Comparison of ENCODE assay signal across 9 cellular contexts in genomic region chr11:69443138-69443967, GRCh38. TPM values are rescaled to one million over a fixed set of nuclear protein-coding genes. Genes with fewer than 3 reads are reported as not detected.
DNase-seq lines count a peak whose midpoint lies in the region; ATAC-seq lines count a peak whose summit lies in the region.
"Had no signal": no experiment of that assay in that cellular context is flagged by ENCODE, and none has a peak within 500 bp of the region (broad histone marks: within the 10 kb centered on the region; RNA-seq: fewer than 3 reads in every experiment).

No MANE protein-coding gene starts in this region.

- H3K4me1 ChIP-seq in ectodermal cell (ENCODE audit: control insufficient read depth, insufficient read depth, low read length) = peaks cover 30% of the 10 kb centered on the region

- H3K4me3 ChIP-seq in ectodermal cell (ENCODE audit: insufficient read depth, low read depth, low read length) = peak overlapping the region; percentile 1

- peak; percentile 70 for ATAC-seq in HG02973 (IDR thresholded peaks at IDR 0.05; ENCODE audit: unreplicated experiment)
- peak; percentile 98 for ATAC-seq in activated CD8-positive, alpha-beta T cell treated with anti-CD3 and anti-CD28 coated beads, Interleukin-2, amount 10 ng/mL, durations not matched to agents 7 days and 5 days

- no peaks in the 10 kb centered on the region for H3K36me3 ChIP-seq in ectodermal cell (ENCODE audit: control insufficient read depth, insufficient read depth, low read length)

- H3K4me1 Mint-ChIP-seq in activated CD8-positive, alpha-beta T cell treated with anti-CD3 and anti-CD28 coated beads, Interleukin-2, amount 10 ng/mL, durations not matched to agents 7 days and 5 days (ENCODE audit: low read depth) = peaks cover 16% of the 10 kb centered on the region

- H3K27ac ChIP-seq in ectodermal cell (ENCODE audit: insufficient read depth, low read depth, low read length, poor library complexity, severe bottlenecking) = no peak overlapping the region

- peak overlapping the region; percentile 43 for H3K27ac Mint-ChIP-seq in activated CD8-positive, alpha-beta T cell treated with anti-CD3 and anti-CD28 coated beads, Interleukin-2, amount 10 ng/mL, durations not matched to agents 7 days and 5 days

- CTCF ChIA-PET in activated CD8-positive, alpha-beta T cell treated with anti-CD3 and anti-CD28 coated beads, Interleukin-2, amount 10 ng/mL, durations not matched to agents 7 days and 5 days (lab: Charles Lee) = no interaction called here

- H3K9me3 Mint-ChIP-seq in activated CD8-positive, alpha-beta T cell treated with anti-CD3 and anti-CD28 coated beads, Interleukin-2, amount 10 ng/mL, durations not matched to agents 7 days and 5 days (ENCODE audit: insufficient read depth) = no peaks in the 10 kb centered on the region

- DNase-seq in NCI-H2081 (lab: John Stamatoyannopoulos, UW) (peak; percentile 19 to 70), NCI-H2081 treated with DMSO at 0.1 percent for 48 hours (lab: John Stamatoyannopoulos, UW) (no peak), NCI-H526 (lab: John Stamatoyannopoulos, UW) (peak; percentile 74 to 96), medulla oblongata (ENCODE audit: extremely low spot score) (peak; percentile 90)
- peak; percentile 84 for DNase-seq in activated CD8-positive, alpha-beta T cell treated with anti-CD3 and anti-CD28 coated beads, Interleukin-2, amount 10 ng/mL, durations not matched to agents 7 days and 5 days
- DNase-seq in stimulated activated CD8-positive, alpha-beta memory T cell treated with anti-CD3 and anti-CD28 coated beads, Interleukin-12 subunit alpha, Interleukin-12 subunit beta, amount 100 ng/mL, for 1 hour (ENCODE audit: low read depth) = peak; percentile 32
- DNase-seq: DND-41 had no signal

- H3K36me3 Mint-ChIP-seq in activated CD8-positive, alpha-beta T cell treated with anti-CD3 and anti-CD28 coated beads, Interleukin-2, amount 10 ng/mL, durations not matched to agents 7 days and 5 days (ENCODE audit: low read depth) = no peaks in the 10 kb centered on the region

- no peaks in the 10 kb centered on the region for H3K9me3 ChIP-seq in ectodermal cell (ENCODE audit: control insufficient read depth, low read length)

- H3K27me3 Mint-ChIP-seq in activated CD8-positive, alpha-beta T cell treated with anti-CD3 and anti-CD28 coated beads, Interleukin-2, amount 10 ng/mL, durations not matched to agents 7 days and 5 days (ENCODE audit: low read depth) = peaks cover 4% of the 10 kb centered on the region

- H3K4me3 Mint-ChIP-seq in activated CD8-positive, alpha-beta T cell treated with anti-CD3 and anti-CD28 coated beads, Interleukin-2, amount 10 ng/mL, durations not matched to agents 7 days and 5 days = peak overlapping the region; percentile 17

- H3K27me3 ChIP-seq in ectodermal cell (ENCODE audit: control insufficient read depth, insufficient read depth, low read length, poor library complexity, severe bottlenecking) = peaks cover 16% of the 10 kb centered on the region

- POLR2A ChIA-PET in activated CD8-positive, alpha-beta T cell treated with anti-CD3 and anti-CD28 coated beads, Interleukin-2, amount 10 ng/mL, durations not matched to agents 7 days and 5 days (lab: Charles Lee) = no interaction called here

- 3 to 5% methylated on average over 48 of the region's 48 CpGs for WGBS in ectodermal cell, 2 experiments

RNA-seq across cellular contexts. Expression of gene LINC01488, which starts 38.1 kb away (rescaled TPM):
- total RNA-seq in activated CD8-positive, alpha-beta T cell treated with anti-CD3 and anti-CD28 coated beads, Interleukin-2, amount 10 ng/mL, durations not matched to agents 7 days and 5 days = not detected
- not detected for polyA plus RNA-seq in ectodermal cell (2013, experiment 1 of 4)
- not detected for polyA plus RNA-seq in ectodermal cell (2013, experiment 2 of 4)
- not detected for polyA plus RNA-seq in ectodermal cell (2013, experiment 3 of 4)
- polyA plus RNA-seq in ectodermal cell (2013, experiment 4 of 4) = not detected
